Comparison of ENCODE assay signal across 31 cellular contexts in genomic region chr3:50218448-50218847, GRCh38. TPM values are rescaled to one million over a fixed set of nuclear protein-coding genes. Genes with fewer than 3 reads are reported as not detected.
"Had no signal": no experiment of that assay in that cellular context is flagged by ENCODE, and none has a peak within 500 bp of the region (broad histone marks: within the 10 kb centered on the region; RNA-seq: fewer than 3 reads in every experiment).

No MANE protein-coding gene starts in this region.

- H3K4me1 ChIP-seq: left lung, lower lobe of right lung, right atrium auricular region, stomach, testis, transverse colon, upper lobe of left lung, vagina had no signal

- ATAC-seq: left colon; left lung; lower lobe of right lung; naive thymus-derived CD8-positive, alpha-beta T cell; right lobe of liver; stimulated activated naive B cell treated with anti-CD40 and anti-IgM and Interleukin-4, amounts not matched to agents 10 μg/mL and 1 μg/mL and 100 μg/mL, for 72 hours; stimulated activated naive CD8-positive, alpha-beta T cell treated with anti-CD3 and anti-CD28 coated beads, Interleukin-15, Interleukin-2, amounts not matched to agents 100 U/mL and 50 U/mL, for 24 hours had no signal

- H3K4me2 ChIP-seq: smooth muscle cell had no signal

- H3K27ac ChIP-seq: left lung, lower lobe of right lung, ovary, right atrium auricular region, right lobe of liver, stomach, testis, thyroid gland, transverse colon, upper lobe of left lung, vagina had no signal

- FAIRE-seq: islet of Langerhans, kidney had no signal

- H3K9me3 ChIP-seq: left lung, lower lobe of right lung, ovary, right atrium auricular region, right lobe of liver, stomach, testis, thyroid gland, transverse colon, upper lobe of left lung, vagina had no signal

- H3K4me3 ChIP-seq: left lung, lower lobe of right lung, ovary, right atrium auricular region, right lobe of liver, smooth muscle cell, stomach, testis, thyroid gland, transverse colon, upper lobe of left lung, vagina had no signal

- DNase-seq: hippocampal formation; immature natural killer cell; kidney; left colon; left lung; lower lobe of right lung; mammary epithelial cell; mesenchymal stem cell; naive thymus-derived CD8-positive, alpha-beta T cell; ovary; stimulated activated CD4-positive, alpha-beta T cell treated with anti-CD3 and anti-CD28 coated beads, Interleukin-1b, Interleukin-23, amount 100 ng/mL, for 48 hours; stimulated activated CD4-positive, alpha-beta T cell treated with anti-CD3 and anti-CD28 coated beads, Interleukin-2, amount 100 ng/mL, for 48 hours; stimulated activated CD4-positive, alpha-beta T cell treated with anti-CD3 and anti-CD28 coated beads, Interleukin-4, amount 100 ng/mL, for 4 hours; stimulated activated CD8-positive, alpha-beta memory T cell treated with anti-CD3 and anti-CD28 coated beads, Interleukin-4, amount 100 ng/mL, for 48 hours; stimulated activated naive B cell treated with anti-CD40 and anti-IgM and Interleukin-4, amounts not matched to agents 10 μg/mL and 1 μg/mL and 100 μg/mL, for 72 hours; stimulated activated naive CD8-positive, alpha-beta T cell treated with anti-CD3 and anti-CD28 coated beads, Interleukin-15, Interleukin-2, amounts not matched to agents 100 U/mL and 50 U/mL, for 24 hours; stomach; testis; thyroid gland; transverse colon; upper lobe of left lung had no signal

- H3K36me3 ChIP-seq: left lung, lower lobe of right lung, ovary, right atrium auricular region, stomach, thyroid gland, transverse colon, upper lobe of left lung, vagina had no signal

- H3K27me3 ChIP-seq: left lung, ovary, right atrium auricular region, right lobe of liver, stomach, testis, thyroid gland, transverse colon, upper lobe of left lung, vagina had no signal

RNA-seq across cellular contexts. Expression of gene SLC38A3, which starts 13.4 kb away (rescaled TPM):
- total RNA-seq: left colon; lower lobe of right lung; naive thymus-derived CD8-positive, alpha-beta T cell; transverse colon had no signal
- polyA plus RNA-seq: immature natural killer cell; naive thymus-derived CD8-positive, alpha-beta T cell had no signal

RNA-seq across cellular contexts. Expression of gene GNAT1, which starts 27.0 kb away (rescaled TPM):
- total RNA-seq: kidney; left colon; left lung; lower lobe of right lung; mucosa of gallbladder; naive thymus-derived CD8-positive, alpha-beta T cell; neural crest cell; ovary; right atrium auricular region; skeletal muscle tissue; smooth muscle cell; stomach; thyroid gland; transverse colon; urinary bladder; vagina had no signal
- polyA plus RNA-seq: immature natural killer cell; liver; naive thymus-derived CD8-positive, alpha-beta T cell; ovary; smooth muscle cell; stomach; urinary bladder had no signal

RNA-seq across cellular contexts. Expression of gene SEMA3B, which starts 50.5 kb away (rescaled TPM):
- polyA plus RNA-seq: immature natural killer cell had no signal
